Comparison of ENCODE assay signal across 14 cellular contexts in the genomic region with DNA sequence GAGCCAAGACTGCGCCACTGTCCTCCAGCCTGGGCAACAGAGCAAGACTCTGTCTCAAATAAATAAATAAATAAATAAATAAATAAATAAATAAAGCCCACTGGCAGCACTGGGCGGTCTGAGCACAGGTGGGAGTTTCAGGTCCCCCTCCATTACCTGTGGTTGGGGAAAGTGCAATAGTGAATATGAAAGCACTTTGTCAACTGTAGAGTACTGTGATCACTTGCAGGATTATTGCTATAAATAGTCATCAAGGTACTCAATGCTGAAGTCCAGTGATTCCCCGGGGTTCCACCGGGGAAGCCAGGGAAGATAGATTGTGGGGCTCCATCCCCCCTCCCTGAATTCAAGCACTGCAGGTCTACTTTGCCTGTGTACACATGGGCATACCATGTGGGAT. TPM values are rescaled to one million over a fixed set of nuclear protein-coding genes. Genes with fewer than 3 reads are reported as not detected.
DNase-seq lines count a peak whose midpoint lies in the region; ATAC-seq and TF ChIP-seq lines count a peak whose summit lies in the region.
"Had no signal": no experiment of that assay in that cellular context is flagged by ENCODE, and none has a peak within 500 bp of the region (broad histone marks: within the 10 kb centered on the region; RNA-seq: fewer than 3 reads in every experiment).

No MANE protein-coding gene starts in this region.

- TF ChIP-seq CTCF in neutrophil (IDR thresholded peaks at IDR 0.05): no peak
- no peak for TF ChIP-seq CTCF in esophagus muscularis mucosa (IDR thresholded peaks at IDR 0.05)

- POLR2A ChIA-PET in activated CD4-positive, alpha-beta memory T cell treated with anti-CD3 and anti-CD28 coated beads for 36 hours (lab: Charles Lee): no interaction called here
- POLR2A ChIA-PET in activated CD4-positive, alpha-beta memory T cell treated with anti-CD3 and anti-CD28 coated beads, Interleukin-2, amount 10 ng/mL, durations not matched to agents 7 days and 5 days (lab: Charles Lee): no interaction called here

- H3K4me1 ChIP-seq in neutrophil (ENCODE audit: control insufficient read depth in 1 of 2, insufficient read depth in 1 of 2, low read depth in 1 of 2, low read length in 1 of 2): peaks cover 16 to 20% of the 10 kb centered on the region in 2 experiments
- H3K4me1 ChIP-seq in esophagus muscularis mucosa: peaks cover 4 to 9% (median 8%) of the 10 kb centered on the region in 4 donors
- no peaks in the 10 kb centered on the region for H3K4me1 ChIP-seq in effector memory CD4-positive, alpha-beta T cell (ENCODE audit: control insufficient read depth, insufficient read depth, low read length, poor library complexity, severe bottlenecking)
- H3K4me1 ChIP-seq: gastroesophageal sphincter had no signal

- peaks cover 48% of the 10 kb centered on the region for H3K4me1 Mint-ChIP-seq in activated CD4-positive, alpha-beta memory T cell treated with anti-CD3 and anti-CD28 coated beads for 36 hours (ENCODE audit: low read depth)
- H3K4me1 Mint-ChIP-seq in activated CD4-positive, alpha-beta memory T cell treated with anti-CD3 and anti-CD28 coated beads, Interleukin-2, amount 10 ng/mL, durations not matched to agents 7 days and 5 days: peaks cover 4% of the 10 kb centered on the region

- ATAC-seq in GM21367 (IDR thresholded peaks at IDR 0.05; ENCODE audit: unreplicated experiment) (peak; percentile 37), HG03039 (IDR thresholded peaks at IDR 0.05; ENCODE audit: unreplicated experiment) (peak; percentile 48)
- ATAC-seq: gastroesophageal sphincter had no signal

- WGBS in esophagus muscularis mucosa: 96% methylated on average over 4 of the region's 4 CpGs

- DNase-seq in activated CD4-positive, alpha-beta memory T cell treated with anti-CD3 and anti-CD28 coated beads for 36 hours: peak; percentile 52
- DNase-seq in activated CD4-positive, alpha-beta memory T cell treated with anti-CD3 and anti-CD28 coated beads, Interleukin-2, amount 10 ng/mL, durations not matched to agents 7 days and 5 days: no peak
- DNase-seq in esophagus muscularis mucosa (ENCODE audit: extremely low spot score): no peak
- DNase-seq in stimulated activated naive CD4-positive, alpha-beta T cell treated with Interleukin-2 at 50 U/mL for 16 hours (lab: John Stamatoyannopoulos, UW): no peak
- no peak for DNase-seq in effector memory CD4-positive, alpha-beta T cell
- DNase-seq: activated CD4-positive, alpha-beta T cell treated with anti-CD3 and anti-CD28 coated beads for 1 hour; dorsolateral prefrontal cortex; kidney glomerular epithelial cell; nephron progenitor cell; spleen had no signal

- H3K27ac Mint-ChIP-seq in activated CD4-positive, alpha-beta memory T cell treated with anti-CD3 and anti-CD28 coated beads for 36 hours: peak overlapping the region; percentile 79
- H3K27ac Mint-ChIP-seq in activated CD4-positive, alpha-beta memory T cell treated with anti-CD3 and anti-CD28 coated beads, Interleukin-2, amount 10 ng/mL, durations not matched to agents 7 days and 5 days: no peak overlapping the region
- H3K27ac Mint-ChIP-seq: nephron progenitor cell had no signal

- peaks cover 61% of the 10 kb centered on the region for H3K36me3 Mint-ChIP-seq in activated CD4-positive, alpha-beta memory T cell treated with anti-CD3 and anti-CD28 coated beads for 36 hours
- peaks cover 77% of the 10 kb centered on the region for H3K36me3 Mint-ChIP-seq in activated CD4-positive, alpha-beta memory T cell treated with anti-CD3 and anti-CD28 coated beads, Interleukin-2, amount 10 ng/mL, durations not matched to agents 7 days and 5 days (ENCODE audit: low read depth)

- no peak for TF ChIP-seq POLR2A in esophagus muscularis mucosa (IDR thresholded peaks at IDR 0.05; ENCODE audit: low read depth)

- no peak overlapping the region for H3K4me3 ChIP-seq in neutrophil (ENCODE audit: low read depth in 1 of 2, low read length in 1 of 2)
- H3K4me3 ChIP-seq in esophagus muscularis mucosa: no peak overlapping the region
- H3K4me3 ChIP-seq in effector memory CD4-positive, alpha-beta T cell (ENCODE audit: insufficient read depth, low read depth, low read length, poor library complexity, severe bottlenecking): no peak overlapping the region
- H3K4me3 ChIP-seq: dorsolateral prefrontal cortex, gastroesophageal sphincter, spleen had no signal

- intact Hi-C loops in activated CD4-positive, alpha-beta memory T cell treated with anti-CD3 and anti-CD28 coated beads for 36 hours (cut with micrococcal nuclease): no loop called here
- intact Hi-C loops in esophagus muscularis mucosa (cut with DNase I): loop anchor here (5.0 kb wide), 1 partner anchor 182 kb away; a partner anchor contains a TSS

- H3K27ac ChIP-seq in neutrophil (peak overlapping the region; percentile 57), esophagus muscularis mucosa (replicated peaks in 1 of 4) (no peak overlapping the region)
- H3K27ac ChIP-seq in effector memory CD4-positive, alpha-beta T cell (ENCODE audit: insufficient read depth, low read length, poor library complexity, severe bottlenecking): no peak overlapping the region
- H3K27ac ChIP-seq: dorsolateral prefrontal cortex, gastroesophageal sphincter had no signal

- H3K9me3 Mint-ChIP-seq in activated CD4-positive, alpha-beta memory T cell treated with anti-CD3 and anti-CD28 coated beads for 36 hours: no peaks in the 10 kb centered on the region
- H3K9me3 Mint-ChIP-seq in activated CD4-positive, alpha-beta memory T cell treated with anti-CD3 and anti-CD28 coated beads, Interleukin-2, amount 10 ng/mL, durations not matched to agents 7 days and 5 days: no peaks in the 10 kb centered on the region
- H3K9me3 Mint-ChIP-seq: nephron progenitor cell had no signal

- no peak for TF ChIP-seq EP300 in esophagus muscularis mucosa (IDR thresholded peaks at IDR 0.05)

- CTCF ChIA-PET in activated CD4-positive, alpha-beta memory T cell treated with anti-CD3 and anti-CD28 coated beads for 36 hours (lab: Charles Lee): no interaction called here
- CTCF ChIA-PET in activated CD4-positive, alpha-beta memory T cell treated with anti-CD3 and anti-CD28 coated beads, Interleukin-2, amount 10 ng/mL, durations not matched to agents 7 days and 5 days (lab: Charles Lee): no interaction called here

- no peaks in the 10 kb centered on the region for H3K27me3 ChIP-seq in neutrophil
- no peaks in the 10 kb centered on the region for H3K27me3 ChIP-seq in esophagus muscularis mucosa
- H3K27me3 ChIP-seq in effector memory CD4-positive, alpha-beta T cell (replicated peaks; ENCODE audit: control insufficient read depth, insufficient read depth, low read length, poor library complexity, severe bottlenecking): no peaks in the 10 kb centered on the region
- H3K27me3 ChIP-seq: dorsolateral prefrontal cortex, gastroesophageal sphincter, spleen had no signal

- no peak overlapping the region for H3K4me3 Mint-ChIP-seq in activated CD4-positive, alpha-beta memory T cell treated with anti-CD3 and anti-CD28 coated beads for 36 hours
- H3K4me3 Mint-ChIP-seq in activated CD4-positive, alpha-beta memory T cell treated with anti-CD3 and anti-CD28 coated beads, Interleukin-2, amount 10 ng/mL, durations not matched to agents 7 days and 5 days: no peak overlapping the region
- H3K4me3 Mint-ChIP-seq: nephron progenitor cell had no signal

- no peaks in the 10 kb centered on the region for H3K27me3 Mint-ChIP-seq in activated CD4-positive, alpha-beta memory T cell treated with anti-CD3 and anti-CD28 coated beads for 36 hours
- no peaks in the 10 kb centered on the region for H3K27me3 Mint-ChIP-seq in activated CD4-positive, alpha-beta memory T cell treated with anti-CD3 and anti-CD28 coated beads, Interleukin-2, amount 10 ng/mL, durations not matched to agents 7 days and 5 days

- peaks cover 100% of the 10 kb centered on the region for H3K36me3 ChIP-seq in neutrophil
- peaks cover 0 to 63% (median 31%) of the 10 kb centered on the region in 4 donors for H3K36me3 ChIP-seq in esophagus muscularis mucosa
- H3K36me3 ChIP-seq in effector memory CD4-positive, alpha-beta T cell (ENCODE audit: control insufficient read depth, insufficient read depth, low read length): peaks cover 80% of the 10 kb centered on the region

- H3K9me3 ChIP-seq in neutrophil: no peaks in the 10 kb centered on the region
- no peaks in the 10 kb centered on the region for H3K9me3 ChIP-seq in esophagus muscularis mucosa
- H3K9me3 ChIP-seq in effector memory CD4-positive, alpha-beta T cell (ENCODE audit: control insufficient read depth, low read length): no peaks in the 10 kb centered on the region
- H3K9me3 ChIP-seq: gastroesophageal sphincter, spleen had no signal

RNA-seq across cellular contexts. Expression of a gene that starts 42.7 kb away (rescaled TPM):
- total RNA-seq in activated CD4-positive, alpha-beta memory T cell treated with anti-CD3 and anti-CD28 coated beads for 36 hours: 1 to 10 TPM; 7.3 to 8.1 TPM
- total RNA-seq in activated CD4-positive, alpha-beta memory T cell treated with anti-CD3 and anti-CD28 coated beads, Interleukin-2, amount 10 ng/mL, durations not matched to agents 7 days and 5 days: 1 to 10 TPM; 4.6 to 4.8 TPM
- 10 to 100 TPM; 21.6 to 43.0 (median 34.9) TPM for total RNA-seq in esophagus muscularis mucosa
